27 cellular contexts compared by ENCODE assay signal in the genomic region with DNA sequence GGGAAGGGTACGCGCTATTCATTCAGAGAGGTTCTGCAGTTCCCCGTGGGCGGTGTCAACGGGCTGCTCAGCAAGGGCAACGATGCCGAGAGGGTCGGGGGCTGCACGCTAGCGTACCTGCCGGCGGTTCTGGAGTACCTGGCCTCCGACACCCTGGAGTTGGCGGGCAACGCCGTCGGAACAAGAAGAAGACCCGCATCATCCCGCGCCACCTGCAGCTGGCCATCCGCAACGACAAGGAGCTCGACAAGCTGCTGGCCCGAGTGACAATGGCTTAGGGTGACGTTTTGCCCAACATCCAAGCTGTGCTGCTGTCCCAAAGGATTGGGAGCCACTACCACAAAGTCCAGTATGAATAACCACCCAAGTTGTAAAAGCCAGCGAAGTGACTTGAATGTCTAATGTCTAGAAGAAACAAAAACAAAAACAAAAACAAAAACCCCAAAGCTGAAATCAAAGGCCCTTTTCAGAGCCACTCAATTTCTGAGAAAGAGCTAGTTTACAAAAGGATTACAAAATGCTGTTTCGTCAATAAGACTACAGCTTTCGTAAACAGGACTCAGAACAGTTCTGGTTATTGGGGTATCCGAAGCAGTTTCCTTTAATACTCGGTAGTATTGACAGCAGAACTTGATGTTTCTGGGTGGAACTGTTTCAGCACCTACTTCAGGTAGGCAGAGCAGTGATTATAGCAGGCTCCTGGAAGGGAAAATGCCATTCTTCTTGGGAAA. TPM values are rescaled to one million over a fixed set of nuclear protein-coding genes. Genes with fewer than 3 reads are reported as not detected.
A peak's percentile ranks its signal among the peaks of the same experiment; 100 is the strongest.
DNase-seq lines count a peak whose midpoint lies in the region; ATAC-seq and TF ChIP-seq lines count a peak whose summit lies in the region.
"Had no signal": no experiment of that assay in that cellular context is flagged by ENCODE, and none has a peak within 500 bp of the region (broad histone marks: within the 10 kb centered on the region; RNA-seq: fewer than 3 reads in every experiment).

No MANE protein-coding gene starts in this region.

- no peaks in the 10 kb centered on the region for H3K4me1 Mint-ChIP-seq in activated CD4-positive, alpha-beta T cell treated with anti-CD3 and anti-CD28 coated beads for 36 hours
- H3K4me1 Mint-ChIP-seq in activated CD4-positive, alpha-beta T cell treated with anti-CD3 and anti-CD28 coated beads, Interleukin-2, amount 10 ng/mL, durations not matched to agents 24 days and 14 days, result no peaks in the 10 kb centered on the region
- H3K4me1 Mint-ChIP-seq in neural progenitor cell, result no peaks in the 10 kb centered on the region
- no peaks in the 10 kb centered on the region for H3K4me1 Mint-ChIP-seq in stimulated activated effector memory CD8-positive, alpha-beta T cell treated with anti-CD3 and anti-CD28 coated beads, Interleukin-12 subunit alpha, Interleukin-12 subunit beta, amount 100 ng/mL, for 72 hours
- H3K4me1 Mint-ChIP-seq: IgD-negative memory B cell had no signal

- no peaks in the 10 kb centered on the region for H3K4me1 ChIP-seq in iPS-15b (ENCODE audit: control insufficient read depth, insufficient read depth, low read length)
- H3K4me1 ChIP-seq in neural progenitor cell, result no peaks in the 10 kb centered on the region
- H3K4me1 ChIP-seq: BLaER1, Caco-2, SJCRH30 had no signal

- H3K4me3 ChIP-seq in iPS-15b (ENCODE audit: low read depth, low read length) (peak overlapping the region; percentile 14), neural progenitor cell (no peak overlapping the region)
- H3K4me3 ChIP-seq: BLaER1, SJCRH30 had no signal

- H3K27me3 ChIP-seq in iPS-15b (ENCODE audit: control insufficient read depth, insufficient read depth, low read length) (no peaks in the 10 kb centered on the region), neural progenitor cell (no peaks in the 10 kb centered on the region)
- H3K27me3 ChIP-seq: BLaER1, SJCRH30 had no signal

- H3K27me3 Mint-ChIP-seq in activated CD4-positive, alpha-beta T cell treated with anti-CD3 and anti-CD28 coated beads for 36 hours, result peaks cover 49% of the 10 kb centered on the region
- H3K27me3 Mint-ChIP-seq in activated CD4-positive, alpha-beta T cell treated with anti-CD3 and anti-CD28 coated beads, Interleukin-2, amount 10 ng/mL, durations not matched to agents 24 days and 14 days, result peaks cover 36% of the 10 kb centered on the region
- H3K27me3 Mint-ChIP-seq in neural progenitor cell (ENCODE audit: insufficient read depth, low read depth), result no peaks in the 10 kb centered on the region

- H3K36me3 ChIP-seq in iPS-15b (ENCODE audit: control insufficient read depth, insufficient read depth, low read length) (no peaks in the 10 kb centered on the region), neural progenitor cell (no peaks in the 10 kb centered on the region)
- H3K36me3 ChIP-seq: BLaER1, SJCRH30 had no signal

- no peak overlapping the region for H3K4me3 Mint-ChIP-seq in activated CD4-positive, alpha-beta T cell treated with anti-CD3 and anti-CD28 coated beads for 36 hours
- H3K4me3 Mint-ChIP-seq in activated CD4-positive, alpha-beta T cell treated with anti-CD3 and anti-CD28 coated beads, Interleukin-2, amount 10 ng/mL, durations not matched to agents 24 days and 14 days, result no peak overlapping the region
- H3K4me3 Mint-ChIP-seq in neural progenitor cell, result no peak overlapping the region
- no peak overlapping the region for H3K4me3 Mint-ChIP-seq in stimulated activated effector memory CD8-positive, alpha-beta T cell treated with anti-CD3 and anti-CD28 coated beads, Interleukin-12 subunit alpha, Interleukin-12 subunit beta, amount 100 ng/mL, for 72 hours
- H3K4me3 Mint-ChIP-seq: CD4-positive, alpha-beta T cell; IgD-negative memory B cell had no signal

- no peak overlapping the region for H2AFZ ChIP-seq in neural progenitor cell (replicated peaks)

- CTCF ChIA-PET in activated CD4-positive, alpha-beta T cell treated with anti-CD3 and anti-CD28 coated beads for 36 hours (lab: Charles Lee), result interaction anchor here (1.0 to 1.1 kb wide), 4 partner anchors 13 to 467 kb away, joined by 3 to 6 read pairs (median 4); no protein-coding TSS in a partner anchor

- no peaks in the 10 kb centered on the region for H3K79me2 ChIP-seq in neural progenitor cell (ENCODE audit: low read depth)

- H3K9me3 ChIP-seq in iPS-15b (ENCODE audit: control insufficient read depth, insufficient read depth, low read length) (no peaks in the 10 kb centered on the region), neural progenitor cell (ENCODE audit: low read depth) (no peaks in the 10 kb centered on the region)
- H3K9me3 ChIP-seq: SJCRH30 had no signal

- no peaks in the 10 kb centered on the region for H4K20me1 ChIP-seq in neural progenitor cell (ENCODE audit: low read depth)
- H4K20me1 ChIP-seq: BLaER1 had no signal

- H3K4me2 ChIP-seq in neural progenitor cell, result no peak overlapping the region
- H3K4me2 ChIP-seq: BLaER1 had no signal

- no peaks in the 10 kb centered on the region for H3K36me3 Mint-ChIP-seq in activated CD4-positive, alpha-beta T cell treated with anti-CD3 and anti-CD28 coated beads for 36 hours (ENCODE audit: low read depth)
- H3K36me3 Mint-ChIP-seq in activated CD4-positive, alpha-beta T cell treated with anti-CD3 and anti-CD28 coated beads, Interleukin-2, amount 10 ng/mL, durations not matched to agents 24 days and 14 days (ENCODE audit: low read depth), result peaks cover 2% of the 10 kb centered on the region
- no peaks in the 10 kb centered on the region for H3K36me3 Mint-ChIP-seq in neural progenitor cell
- H3K36me3 Mint-ChIP-seq in stimulated activated effector memory CD8-positive, alpha-beta T cell treated with anti-CD3 and anti-CD28 coated beads, Interleukin-12 subunit alpha, Interleukin-12 subunit beta, amount 100 ng/mL, for 72 hours, result no peaks in the 10 kb centered on the region

- intact Hi-C loops in activated CD4-positive, alpha-beta T cell treated with anti-CD3 and anti-CD28 coated beads for 36 hours (cut with DNase I, micrococcal nuclease), result no loop called here
- intact Hi-C loops in activated CD4-positive, alpha-beta T cell treated with anti-CD3 and anti-CD28 coated beads, Interleukin-2, amount 10 ng/mL, durations not matched to agents 24 days and 14 days (cut with micrococcal nuclease), result no loop called here

- no peak for ATAC-seq in activated CD4-positive, alpha-beta T cell treated with anti-CD3 and anti-CD28 coated beads for 36 hours
- ATAC-seq in stimulated activated effector memory CD8-positive, alpha-beta T cell treated with anti-CD3 and anti-CD28 coated beads, Interleukin-12 subunit alpha, Interleukin-12 subunit beta, amount 100 ng/mL, for 72 hours, result no peak
- ATAC-seq: HCT116, Panc1 had no signal

- 0 out of 2 replicates have a peak overlapping the region, but pooled peaks have one; percentile 1 for H3K27ac ChIP-seq in VCaP
- no peak overlapping the region for H3K27ac ChIP-seq in neural progenitor cell
- H3K27ac ChIP-seq: 22Rv1, BLaER1, SJCRH30 had no signal

- no peak for TF ChIP-seq CTCF in VCaP (conservative IDR thresholded peaks at IDR 0.05)
- TF ChIP-seq CTCF in neural progenitor cell (IDR thresholded peaks at IDR 0.05), result peak; percentile 22

- H3F3A ChIP-seq in neural progenitor cell (ENCODE audit: low read depth), result no peaks in the 10 kb centered on the region

- H3K9me3 Mint-ChIP-seq in activated CD4-positive, alpha-beta T cell treated with anti-CD3 and anti-CD28 coated beads for 36 hours (ENCODE audit: low read depth), result peaks cover 6% of the 10 kb centered on the region
- H3K9me3 Mint-ChIP-seq in activated CD4-positive, alpha-beta T cell treated with anti-CD3 and anti-CD28 coated beads, Interleukin-2, amount 10 ng/mL, durations not matched to agents 24 days and 14 days, result peaks cover 7% of the 10 kb centered on the region
- H3K9me3 Mint-ChIP-seq in neural progenitor cell, result peaks cover 14% of the 10 kb centered on the region
- H3K9me3 Mint-ChIP-seq in stimulated activated effector memory CD8-positive, alpha-beta T cell treated with anti-CD3 and anti-CD28 coated beads, Interleukin-12 subunit alpha, Interleukin-12 subunit beta, amount 100 ng/mL, for 72 hours, result peaks cover 6% of the 10 kb centered on the region

- POLR2A ChIA-PET in activated CD4-positive, alpha-beta T cell treated with anti-CD3 and anti-CD28 coated beads for 36 hours (lab: Charles Lee), result interaction anchor here (0.6 kb wide), 1 partner anchor 32 kb away, joined by 7 read pairs; no protein-coding TSS in a partner anchor

- peak; percentile 18 for DNase-seq in activated CD4-positive, alpha-beta T cell treated with anti-CD3 and anti-CD28 coated beads for 36 hours
- DNase-seq in activated CD4-positive, alpha-beta T cell treated with anti-CD3 and anti-CD28 coated beads, Interleukin-2, amount 10 ng/mL, durations not matched to agents 24 days and 14 days, result no peak
- peak; percentile 5 for DNase-seq in neural progenitor cell (ENCODE audit: low spot score)
- no peak for DNase-seq in DMS153 (lab: John Stamatoyannopoulos, UW)
- DNase-seq in stimulated activated effector memory CD8-positive, alpha-beta T cell treated with anti-CD3 and anti-CD28 coated beads, Interleukin-12 subunit alpha, Interleukin-12 subunit beta, amount 100 ng/mL, for 72 hours (ENCODE audit: low spot score in 2 of 2), result no peak
- DNase-seq in stimulated activated CD4-positive, alpha-beta T cell treated with anti-CD3 and anti-CD28 coated beads, Interleukin-2, amount 100 ng/mL, for 48 hours, result no peak
- DNase-seq: ACHN; Caco-2; CD4-positive, alpha-beta T cell; DMS 273 treated with DMSO at 0.1 percent for 48 hours; GDM1; Karpas-422; NCI-H1694; NCI-H2081 treated with DMSO at 0.1 percent for 48 hours; NCI-H2171 treated with DMSO at 0.1 percent for 48 hours; NCI-H524 treated with DMSO at 0.1 percent for 48 hours; NCI-H82; SJCRH30 had no signal

- H3K27ac Mint-ChIP-seq in activated CD4-positive, alpha-beta T cell treated with anti-CD3 and anti-CD28 coated beads for 36 hours, result no peak overlapping the region
- no peak overlapping the region for H3K27ac Mint-ChIP-seq in activated CD4-positive, alpha-beta T cell treated with anti-CD3 and anti-CD28 coated beads, Interleukin-2, amount 10 ng/mL, durations not matched to agents 24 days and 14 days
- H3K27ac Mint-ChIP-seq in neural progenitor cell, result no peak overlapping the region
- no peak overlapping the region for H3K27ac Mint-ChIP-seq in stimulated activated effector memory CD8-positive, alpha-beta T cell treated with anti-CD3 and anti-CD28 coated beads, Interleukin-12 subunit alpha, Interleukin-12 subunit beta, amount 100 ng/mL, for 72 hours
- H3K27ac Mint-ChIP-seq: CD4-positive, alpha-beta T cell; IgD-negative memory B cell had no signal

- H3K9ac ChIP-seq in iPS-15b (ENCODE audit: low read depth, low read length) (no peak overlapping the region), neural progenitor cell (no peak overlapping the region)
- H3K9ac ChIP-seq: BLaER1 had no signal

RNA-seq across cellular contexts. Expression of gene SLC17A4, which starts 21.9 kb away (rescaled TPM):
- total RNA-seq in activated CD4-positive, alpha-beta T cell treated with anti-CD3 and anti-CD28 coated beads for 36 hours, result not detected
- not detected in 2 replicates for total RNA-seq in activated CD4-positive, alpha-beta T cell treated with anti-CD3 and anti-CD28 coated beads, Interleukin-2, amount 10 ng/mL, durations not matched to agents 24 days and 14 days
- not detected in 2 replicates for total RNA-seq in neural progenitor cell (ENCODE audit: low replicate concordance)
- total RNA-seq: CD4-positive, alpha-beta T cell; Daoy; M059J; SJCRH30 had no signal

Comparison
In these comparisons a context has a peak if more than half of its experiments do, and no peak if none do; other contexts are left out.
1. DNase-seq: peak in activated CD4-positive, alpha-beta T cell treated with anti-CD3 and anti-CD28 coated beads for 36 hours (single experiment) and neural progenitor cell (single experiment); none in activated CD4-positive, alpha-beta T cell treated with anti-CD3 and anti-CD28 coated beads, Interleukin-2, amount 10 ng/mL, durations not matched to agents 24 days and 14 days (single experiment), DMS153 (single experiment), stimulated activated effector memory CD8-positive, alpha-beta T cell treated with anti-CD3 and anti-CD28 coated beads, Interleukin-12 subunit alpha, Interleukin-12 subunit beta, amount 100 ng/mL, for 72 hours (0 of 2) and stimulated activated CD4-positive, alpha-beta T cell treated with anti-CD3 and anti-CD28 coated beads, Interleukin-2, amount 100 ng/mL, for 48 hours (0 of 2).